Comparison of ENCODE assay signal across 12 cellular contexts in the genomic region with DNA sequence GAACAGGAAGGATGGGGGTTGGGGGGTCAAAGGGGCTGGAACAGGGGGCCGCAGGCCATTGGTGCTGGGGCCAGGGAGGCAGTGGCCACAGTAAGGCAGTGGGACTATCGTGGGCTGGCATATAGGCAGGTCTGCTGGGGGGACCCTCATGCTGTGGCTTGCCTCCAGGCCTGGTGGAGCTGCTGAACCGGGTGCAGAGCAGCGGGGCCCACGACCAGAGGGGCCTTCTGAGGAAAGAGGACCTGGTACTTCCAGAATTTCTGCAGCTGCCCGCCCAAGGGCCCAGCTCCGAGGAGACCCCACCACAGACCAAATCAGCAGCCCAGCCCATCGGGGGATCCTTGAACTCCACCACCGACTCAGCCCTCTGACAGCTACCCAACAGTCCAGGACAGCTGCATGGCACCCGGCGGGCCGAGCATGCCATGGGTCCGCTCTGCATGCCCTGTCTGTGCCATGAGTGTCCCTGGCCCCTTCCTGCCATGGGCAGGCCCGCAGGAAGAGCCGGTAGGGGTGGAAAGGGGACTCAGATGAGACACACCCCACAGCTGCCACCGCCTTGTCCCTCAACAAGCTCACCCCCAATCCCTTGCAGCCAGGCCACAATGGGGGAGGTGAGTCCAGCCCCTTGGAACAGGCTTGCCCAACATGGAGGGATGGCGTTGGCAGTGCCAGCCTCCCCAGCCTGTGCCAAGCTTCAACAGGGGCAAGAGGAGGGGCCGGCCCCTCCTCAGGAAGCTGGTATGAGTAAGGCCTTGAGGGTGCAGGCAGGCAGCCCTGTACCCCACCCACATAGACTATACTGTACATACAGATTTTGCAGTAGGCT. TPM values are rescaled to one million over a fixed set of nuclear protein-coding genes. Genes with fewer than 3 reads are reported as not detected.
DNase-seq lines count a peak whose midpoint lies in the region; ATAC-seq, FAIRE-seq and TF ChIP-seq lines count a peak whose summit lies in the region.
"Had no signal": no experiment of that assay in that cellular context is flagged by ENCODE, and none has a peak within 500 bp of the region (broad histone marks: within the 10 kb centered on the region; RNA-seq: fewer than 3 reads in every experiment).

No MANE protein-coding gene starts in this region.

- H3K9me2 ChIP-seq in PC-9 (ENCODE audit: insufficient read depth): no peaks in the 10 kb centered on the region

- no peak for DNase-seq in PC-9
- DNase-seq in K562 (ENCODE audit: extremely low read depth in 1 of 4, low spot score in 3 of 4): no peak
- no peak for DNase-seq in natural killer cell
- DNase-seq in foreskin melanocyte: no peak
- DNase-seq in left colon: no peak
- DNase-seq in GM03348 (ENCODE audit: low spot score): no peak
- DNase-seq: amygdala, heart left ventricle, NCI-H1436 had no signal

- H3K9me1 ChIP-seq in K562 (ENCODE audit: control insufficient read depth, insufficient read depth, low read length): peaks cover 4% of the 10 kb centered on the region

- no peak for TF ChIP-seq EP300 in K562 (IDR thresholded peaks at IDR 0.05; ENCODE audit: low read length)

- no peak overlapping the region for H2AFZ ChIP-seq in PC-9
- H2AFZ ChIP-seq in K562 (ENCODE audit: low read depth, low read length): no peak overlapping the region

- H3K4me1 ChIP-seq in BLaER1 treated with 17β-estradiol and CSF1 and Interleukin-3, amounts not matched to agents 10 nM and 100 nM: peaks cover 35 to 69% (median 53%) of the 10 kb centered on the region in 10 experiments
- H3K4me1 ChIP-seq in PC-9 (replicated peaks; ENCODE audit: insufficient read depth) (peaks cover 11% of the 10 kb centered on the region), K562 (replicated peaks in 1 of 2; ENCODE audit: control insufficient read depth in 2 of 2, insufficient read depth in 2 of 2, low read length in 2 of 2) (peaks cover 36 to 51% of the 10 kb centered on the region in 2 experiments)

- H3K4me1 Mint-ChIP-seq in natural killer cell: peaks cover 22 to 33% of the 10 kb centered on the region in 2 donors

- peaks cover 10% of the 10 kb centered on the region; the same call in 1 of the 2 replicates for H3F3A ChIP-seq in PC-9 (ENCODE audit: insufficient read depth, low read depth)

- no peak for TF ChIP-seq CTCF in PC-9 (conservative IDR thresholded peaks at IDR 0.05)
- TF ChIP-seq CTCF in K562 (IDR thresholded peaks at IDR 0.05 in 2 of 3, conservative IDR thresholded peaks at IDR 0.05 in 1 of 3; ENCODE audit: insufficient read depth in 2 of 3, low read depth in 1 of 3, low read length in 3 of 3): no peak
- TF ChIP-seq CTCF in natural killer cell (IDR thresholded peaks at IDR 0.05): no peak

- intact Hi-C loops in PC-9 (cut with micrococcal nuclease; ENCODE audit: unreplicated experiment) (no loop called here), K562 (cut with micrococcal nuclease) (no loop called here), natural killer cell (cut with micrococcal nuclease) (no loop called here), left colon (cut with DNase I, micrococcal nuclease) (no loop called here)

- H3K79me2 ChIP-seq in PC-9 (ENCODE audit: low read depth) (no peaks in the 10 kb centered on the region), K562 (ENCODE audit: control insufficient read depth, insufficient read depth, low read length) (peaks cover 24% of the 10 kb centered on the region)

- H3K9me3 ChIP-seq in BLaER1 treated with 17β-estradiol and CSF1 and Interleukin-3, amounts not matched to agents 10 nM and 100 nM (replicated peaks in 1 of 11): no peaks in the 10 kb centered on the region
- H3K9me3 ChIP-seq in PC-9 (ENCODE audit: insufficient read depth, low read depth) (no peaks in the 10 kb centered on the region), K562 (replicated peaks; ENCODE audit: control insufficient read depth, insufficient read depth, low read depth, low read length) (no peaks in the 10 kb centered on the region)
- H3K9me3 ChIP-seq: heart left ventricle, thoracic aorta had no signal

- H3K27me3 Mint-ChIP-seq in natural killer cell (ENCODE audit: low read depth in 2 of 2): no peaks in the 10 kb centered on the region

- peak overlapping the region; percentile 13 to 84 (median 80); a peak in 17 of 22 replicates for H3K9ac ChIP-seq in BLaER1 treated with 17β-estradiol and CSF1 and Interleukin-3, amounts not matched to agents 10 nM and 100 nM
- peak overlapping the region; percentile 70 to 91; a peak in 3 of 4 replicates for H3K9ac ChIP-seq in K562 (ENCODE audit: insufficient read depth in 1 of 2, low read depth in 2 of 2, low read length in 2 of 2)

- peaks cover 0 to 26% (median 0%) of the 10 kb centered on the region in 11 experiments; a peak in 9 of 22 replicates for H4K20me1 ChIP-seq in BLaER1 treated with 17β-estradiol and CSF1 and Interleukin-3, amounts not matched to agents 10 nM and 100 nM
- H4K20me1 ChIP-seq in PC-9 (ENCODE audit: insufficient read depth) (no peaks in the 10 kb centered on the region), K562 (replicated peaks; ENCODE audit: control insufficient read depth, insufficient read depth, low read length) (no peaks in the 10 kb centered on the region)

- H3K4me3 ChIP-seq in BLaER1 treated with 17β-estradiol and CSF1 and Interleukin-3, amounts not matched to agents 10 nM and 100 nM: peak overlapping the region; percentile 60 to 70 (median 64); a peak in 17 of 20 replicates
- H3K4me3 ChIP-seq in PC-9 (no peak overlapping the region; the same call in 1 of the 2 replicates), K562 (peak overlapping the region; percentile 45; the same call in 1 of the 2 replicates)

- BruUV-seq in PC-9 (replicated peaks; lab: Mats Ljungman, UMichigan) (no TSS peak), K562 (replicated peaks; lab: Mats Ljungman, UMichigan) (no TSS peak)

- in situ Hi-C loops in K562 (cut with MboI): no loop called here

- no peak for TF ChIP-seq POLR2A in K562 (conservative IDR thresholded peaks at IDR 0.05)

- ATAC-seq in K562: no peak
- peak in 2 of 3 donors; percentile 32 to 49 for ATAC-seq in natural killer cell
- ATAC-seq in GM19328 (IDR thresholded peaks at IDR 0.05; ENCODE audit: unreplicated experiment): no peak
- ATAC-seq in left colon: no peak
- ATAC-seq: heart left ventricle had no signal

- H3K27ac Mint-ChIP-seq in natural killer cell: peak overlapping the region; percentile 50 to 55

- POLR2A ChIA-PET in PC-9 (lab: Charles Lee; ENCODE audit: unreplicated experiment) (interaction anchor here (0.5 kb wide), 1 partner anchor 107 kb away, joined by 5 read pairs; no protein-coding TSS in a partner anchor), K562 (lab: Yijun Ruan, JAX) (interaction anchor here (0.6 to 2.0 kb wide), 5 partner anchors 15 to 116 kb away, joined by 3 to 7 read pairs (median 3); no protein-coding TSS in a partner anchor)

- no peaks in the 10 kb centered on the region for H3K9me3 Mint-ChIP-seq in natural killer cell

- peak overlapping the region in 8 of 11 experiments; percentile 64 to 76 (median 73); a peak in 11 of 22 replicates for H3K27ac ChIP-seq in BLaER1 treated with 17β-estradiol and CSF1 and Interleukin-3, amounts not matched to agents 10 nM and 100 nM
- no peak overlapping the region for H3K27ac ChIP-seq in PC-9
- no peak overlapping the region for H3K27ac ChIP-seq in K562 (ENCODE audit: extremely low read depth, low read depth, low read length)
- H3K27ac ChIP-seq: thoracic aorta had no signal

- no peak for FAIRE-seq in K562 (lab: Jason Lieb, UNC)

- H3K27me3 ChIP-seq in BLaER1 treated with 17β-estradiol and CSF1 and Interleukin-3, amounts not matched to agents 10 nM and 100 nM: no peaks in the 10 kb centered on the region
- H3K27me3 ChIP-seq in PC-9 (ENCODE audit: insufficient read depth, low read depth) (no peaks in the 10 kb centered on the region), K562 (ENCODE audit: control insufficient read depth in 2 of 2, insufficient read depth in 2 of 2, low read length in 2 of 2) (no peaks in the 10 kb centered on the region)
- H3K27me3 ChIP-seq: heart left ventricle had no signal

- no peaks in the 10 kb centered on the region for H3K36me3 Mint-ChIP-seq in natural killer cell

- H3K4me3 Mint-ChIP-seq in natural killer cell: peak overlapping the region; percentile 31

- no peak for TF ChIP-seq RAD21 in K562 (CRISPR knock-in tag; conservative IDR thresholded peaks at IDR 0.05 in 1 of 2, IDR thresholded peaks at IDR 0.05 in 1 of 2)

- 98% methylated on average over 12 of the region's 18 CpGs for WGBS in K562 (ENCODE audit: insufficient coverage, low coverage, missing lambda C conversion rate)

- CTCF ChIA-PET in PC-9 (lab: Charles Lee): interaction anchor here (0.6 to 1.9 kb wide), 4 partner anchors 13 to 737 kb away, joined by 3 to 9 read pairs (median 8); no protein-coding TSS in a partner anchor
- CTCF ChIA-PET in K562 (lab: Yijun Ruan, JAX; ENCODE audit: low intra/inter-chr PET ratio): no interaction called here

- H3K36me3 ChIP-seq in BLaER1 treated with 17β-estradiol and CSF1 and Interleukin-3, amounts not matched to agents 10 nM and 100 nM: peaks cover 5 to 35% (median 15%) of the 10 kb centered on the region in 11 experiments; a peak in 18 of 22 replicates
- H3K36me3 ChIP-seq in PC-9 (ENCODE audit: low read depth) (no peaks in the 10 kb centered on the region), K562 (ENCODE audit: control insufficient read depth, insufficient read depth, low read length) (peaks cover 47% of the 10 kb centered on the region; the same call in 2 of the 3 replicates)
- H3K36me3 ChIP-seq: thoracic aorta had no signal

- H3K4me2 ChIP-seq in BLaER1 treated with 17β-estradiol and CSF1 and Interleukin-3, amounts not matched to agents 10 nM and 100 nM: peak overlapping the region; percentile 91 to 100 (median 98)
- H3K4me2 ChIP-seq in PC-9: peak overlapping the region; percentile 94
- no peak overlapping the region for H3K4me2 ChIP-seq in K562 (ENCODE audit: insufficient read depth, low read length)

RNA-seq across cellular contexts. Expression of gene SLC34A1, which starts 12.3 kb away (rescaled TPM):
- total RNA-seq in PC-9 (2021) (0.28 TPM in 1 of 2 replicates, not detected in the other), K562 (2014; rRNA removed) (not detected in 2 replicates), K562 (2014; rRNA removed; fragmentation: Illumina TruSeq; extraction: Trizol) (not detected in 2 replicates), K562 (2015; rRNA removed; fragmentation: Illumina TruSeq; extraction: Trizol) (not detected in 2 replicates), K562 (2021) (not detected in 2 replicates), natural killer cell (under 1 TPM; 0.50 to 0.66 (median 0.63) TPM), left colon (not detected)
- total RNA-seq in K562 (2011; cell fraction: chromatin; rRNA removed; ENCODE audit: low replicate concordance): 0.09 TPM in 1 of 2 replicates, not detected in the other
- not detected in 2 replicates for total RNA-seq in K562 (2011; cell fraction: nucleolus; rRNA removed)
- not detected in 2 replicates for total RNA-seq in K562 (2011; cell fraction: nucleoplasm; rRNA removed)
- polyA plus RNA-seq in K562 (2011; rRNA removed) (not detected in 2 replicates), K562 (2014; fragmentation: Illumina TruSeq; extraction: Trizol) (not detected in 2 replicates), K562 (2014; fragmentation: Nextera tagmentation; extraction: Ambion mirVana) (not detected), K562 (2014; rRNA removed) (not detected in 2 replicates)
- not detected in 2 replicates for polyA plus RNA-seq in K562 (2011; cell fraction: cytosol; rRNA removed)
- not detected in 2 replicates for polyA plus RNA-seq in K562 (2011; cell fraction: nucleus; rRNA removed)
- not detected in 2 replicates for polyA plus RNA-seq in K562 (2012)
- not detected in 2 replicates for polyA minus RNA-seq in K562 (2011; rRNA and poly(A)+ RNA removed)
- not detected in 2 replicates for polyA minus RNA-seq in K562 (2011; cell fraction: cytosol; rRNA and poly(A)+ RNA removed)
- polyA minus RNA-seq in K562 (2011; cell fraction: nucleus; rRNA and poly(A)+ RNA removed): not detected in 2 replicates
- total RNA-seq: heart left ventricle, thoracic aorta had no signal
- polyA plus RNA-seq: heart left ventricle had no signal

RNA-seq across cellular contexts. Expression of gene RGS14, which starts 14.2 kb away (rescaled TPM):
- total RNA-seq in PC-9 (2021) (11.9 and 13.6 TPM in 2 replicates), K562 (2014; rRNA removed) (63.1 and 86.1 TPM in 2 replicates), K562 (2014; rRNA removed; fragmentation: Illumina TruSeq; extraction: Trizol) (6.3 and 10.5 TPM in 2 replicates), K562 (2015; rRNA removed; fragmentation: Illumina TruSeq; extraction: Trizol) (34.5 and 38.8 TPM in 2 replicates), K562 (2021) (50.3 and 55.4 TPM in 2 replicates), natural killer cell (10 to 100 TPM; 57.3 to 87.0 (median 66.1) TPM), left colon (10 to 100 TPM in 1 of 2 donors, 1 to 10 TPM in 1; 5.6 to 12.0 TPM)
- total RNA-seq in K562 (2011; cell fraction: chromatin; rRNA removed; ENCODE audit: low replicate concordance): 35.8 and 98.9 TPM in 2 replicates
- 87.6 and 104 TPM in 2 replicates for total RNA-seq in K562 (2011; cell fraction: nucleolus; rRNA removed)
- 52.4 and 57.0 TPM in 2 replicates for total RNA-seq in K562 (2011; cell fraction: nucleoplasm; rRNA removed)
- polyA plus RNA-seq in K562 (2011; rRNA removed) (21.2 and 40.8 TPM in 2 replicates), K562 (2014; fragmentation: Illumina TruSeq; extraction: Trizol) (42.0 and 46.3 TPM in 2 replicates), K562 (2014; fragmentation: Nextera tagmentation; extraction: Ambion mirVana) (1 to 10 TPM in 1 of 2 experiments, under 1 TPM in 1; 0.28 to 1.3 TPM), K562 (2014; rRNA removed) (75.9 and 101 TPM in 2 replicates)
- 54.2 and 98.9 TPM in 2 replicates for polyA plus RNA-seq in K562 (2011; cell fraction: cytosol; rRNA removed)
- 174 and 232 TPM in 2 replicates for polyA plus RNA-seq in K562 (2011; cell fraction: nucleus; rRNA removed)
- 40.9 and 53.0 TPM in 2 replicates for polyA plus RNA-seq in K562 (2012)
- 11.5 and 13.6 TPM in 2 replicates for polyA minus RNA-seq in K562 (2011; rRNA and poly(A)+ RNA removed)
- 20.3 and 24.8 TPM in 2 replicates for polyA minus RNA-seq in K562 (2011; cell fraction: cytosol; rRNA and poly(A)+ RNA removed)
- 49.7 and 64.5 TPM in 2 replicates for polyA minus RNA-seq in K562 (2011; cell fraction: nucleus; rRNA and poly(A)+ RNA removed)

RNA-seq across cellular contexts. Expression of gene LMAN2, which starts 20.5 kb away (rescaled TPM):
- total RNA-seq in PC-9 (2021) (129 and 153 TPM in 2 replicates), K562 (2014; rRNA removed) (200 and 216 TPM in 2 replicates), K562 (2014; rRNA removed; fragmentation: Illumina TruSeq; extraction: Trizol) (69.3 and 110 TPM in 2 replicates), K562 (2015; rRNA removed; fragmentation: Illumina TruSeq; extraction: Trizol) (179 and 196 TPM in 2 replicates), K562 (2021) (130 and 136 TPM in 2 replicates), natural killer cell (100 to 1,000 TPM; 112 to 124 (median 114) TPM), left colon (100 to 1,000 TPM; 139 to 141 TPM)
- 108 and 260 TPM in 2 replicates for total RNA-seq in K562 (2011; cell fraction: chromatin; rRNA removed; ENCODE audit: low replicate concordance)
- 422 and 429 TPM in 2 replicates for total RNA-seq in K562 (2011; cell fraction: nucleolus; rRNA removed)
- 240 and 283 TPM in 2 replicates for total RNA-seq in K562 (2011; cell fraction: nucleoplasm; rRNA removed)
- polyA plus RNA-seq in K562 (2011; rRNA removed) (119 and 150 TPM in 2 replicates), K562 (2014; fragmentation: Illumina TruSeq; extraction: Trizol) (241 and 254 TPM in 2 replicates), K562 (2014; fragmentation: Nextera tagmentation; extraction: Ambion mirVana) (1 to 10 TPM; 2.7 to 8.5 TPM), K562 (2014; rRNA removed) (196 and 235 TPM in 2 replicates)
- polyA plus RNA-seq in K562 (2011; cell fraction: cytosol; rRNA removed): 299 and 407 TPM in 2 replicates
- polyA plus RNA-seq in K562 (2011; cell fraction: nucleus; rRNA removed): 207 and 224 TPM in 2 replicates
- 176 and 216 TPM in 2 replicates for polyA plus RNA-seq in K562 (2012)
- polyA minus RNA-seq in K562 (2011; rRNA and poly(A)+ RNA removed): 113 and 151 TPM in 2 replicates
- 150 and 163 TPM in 2 replicates for polyA minus RNA-seq in K562 (2011; cell fraction: cytosol; rRNA and poly(A)+ RNA removed)
- polyA minus RNA-seq in K562 (2011; cell fraction: nucleus; rRNA and poly(A)+ RNA removed): 76.1 and 108 TPM in 2 replicates

RNA-seq across cellular contexts. Expression of gene PFN3, which starts 28.5 kb away (rescaled TPM):
- not detected in 2 replicates for total RNA-seq in PC-9 (2021)
- not detected in 2 replicates for total RNA-seq in K562 (2011; cell fraction: chromatin; rRNA removed; ENCODE audit: low replicate concordance)
- total RNA-seq in K562 (2011; cell fraction: nucleolus; rRNA removed): not detected in 2 replicates
- not detected in 2 replicates for total RNA-seq in K562 (2011; cell fraction: nucleoplasm; rRNA removed)
- not detected in 2 replicates for total RNA-seq in K562 (2014; rRNA removed)
- total RNA-seq in K562 (2014; rRNA removed; fragmentation: Illumina TruSeq; extraction: Trizol): not detected in 2 replicates
- total RNA-seq in K562 (2015; rRNA removed; fragmentation: Illumina TruSeq; extraction: Trizol): not detected in 2 replicates
- not detected in 2 replicates for total RNA-seq in K562 (2021)
- not detected in 2 replicates for polyA plus RNA-seq in K562 (2011; rRNA removed)
- not detected in 2 replicates for polyA plus RNA-seq in K562 (2011; cell fraction: cytosol; rRNA removed)
- polyA plus RNA-seq in K562 (2011; cell fraction: nucleus; rRNA removed): not detected in 2 replicates
- not detected in 2 replicates for polyA plus RNA-seq in K562 (2012)
- polyA plus RNA-seq in K562 (2014; fragmentation: Illumina TruSeq; extraction: Trizol): not detected in 2 replicates
- not detected for polyA plus RNA-seq in K562 (2014; fragmentation: Nextera tagmentation; extraction: Ambion mirVana)
- polyA plus RNA-seq in K562 (2014; rRNA removed): not detected in 2 replicates
- polyA minus RNA-seq in K562 (2011; rRNA and poly(A)+ RNA removed): not detected in 2 replicates
- not detected in 2 replicates for polyA minus RNA-seq in K562 (2011; cell fraction: cytosol; rRNA and poly(A)+ RNA removed)
- polyA minus RNA-seq in K562 (2011; cell fraction: nucleus; rRNA and poly(A)+ RNA removed): 0.67 TPM in 1 of 2 replicates, not detected in the other
- total RNA-seq in natural killer cell: not detected
- total RNA-seq in left colon: not detected
- total RNA-seq: heart left ventricle, thoracic aorta had no signal
- polyA plus RNA-seq: heart left ventricle had no signal

RNA-seq across cellular contexts. Expression of gene F12, which starts 37.4 kb away (rescaled TPM):
- total RNA-seq in PC-9 (2021) (14.5 and 17.0 TPM in 2 replicates), K562 (2014; rRNA removed) (13.8 and 23.9 TPM in 2 replicates), K562 (2014; rRNA removed; fragmentation: Illumina TruSeq; extraction: Trizol) (0.80 and 1.1 TPM in 2 replicates), K562 (2015; rRNA removed; fragmentation: Illumina TruSeq; extraction: Trizol) (3.6 and 4.7 TPM in 2 replicates), K562 (2021) (18.3 and 22.6 TPM in 2 replicates), natural killer cell (1 to 10 TPM in 1 of 3 donors, under 1 TPM in 2; 0.66 to 1.7 (median 0.93) TPM), left colon (10 to 100 TPM in 1 of 2 donors, 1 to 10 TPM in 1; 9.0 to 11.3 TPM)
- total RNA-seq in K562 (2011; cell fraction: chromatin; rRNA removed; ENCODE audit: low replicate concordance): 2.4 and 7.8 TPM in 2 replicates
- total RNA-seq in K562 (2011; cell fraction: nucleolus; rRNA removed): 12.2 and 13.2 TPM in 2 replicates
- total RNA-seq in K562 (2011; cell fraction: nucleoplasm; rRNA removed): 5.8 and 6.0 TPM in 2 replicates
- polyA plus RNA-seq in K562 (2011; rRNA removed) (6.1 and 9.7 TPM in 2 replicates), K562 (2014; fragmentation: Illumina TruSeq; extraction: Trizol) (0.59 and 2.7 TPM in 2 replicates), K562 (2014; fragmentation: Nextera tagmentation; extraction: Ambion mirVana) (1 to 10 TPM in 1 of 2 experiments, under 1 TPM in 1; 0.91 to 1.3 TPM), K562 (2014; rRNA removed) (14.3 and 14.9 TPM in 2 replicates)
- 11.4 and 33.1 TPM in 2 replicates for polyA plus RNA-seq in K562 (2011; cell fraction: cytosol; rRNA removed)
- 19.4 and 31.1 TPM in 2 replicates for polyA plus RNA-seq in K562 (2011; cell fraction: nucleus; rRNA removed)
- 15.5 and 16.0 TPM in 2 replicates for polyA plus RNA-seq in K562 (2012)
- 0.63 and 1.6 TPM in 2 replicates for polyA minus RNA-seq in K562 (2011; rRNA and poly(A)+ RNA removed)
- 8.3 and 17.7 TPM in 2 replicates for polyA minus RNA-seq in K562 (2011; cell fraction: cytosol; rRNA and poly(A)+ RNA removed)
- 3.9 and 6.0 TPM in 2 replicates for polyA minus RNA-seq in K562 (2011; cell fraction: nucleus; rRNA and poly(A)+ RNA removed)
- total RNA-seq: thoracic aorta had no signal

Comparison
In these comparisons a context has a peak if more than half of its experiments do, and no peak if none do; other contexts are left out.
1. H3K27ac ChIP-seq: peak in BLaER1 treated with 17β-estradiol and CSF1 and Interleukin-3, amounts not matched to agents 10 nM and 100 nM (8 of 11); none in PC-9 (single experiment) and K562 (single experiment).
2. ATAC-seq: peak in natural killer cell (2 of 3); none in K562 (single experiment), GM19328 (single experiment) and left colon (single experiment).